Comparison of ENCODE assay signal across 8 cellular contexts in genomic region chr16:25031441-25032307, GRCh38. TPM values are rescaled to one million over a fixed set of nuclear protein-coding genes. Genes with fewer than 3 reads are reported as not detected.
DNase-seq lines count a peak whose midpoint lies in the region; ATAC-seq and TF ChIP-seq lines count a peak whose summit lies in the region.

No MANE protein-coding gene starts in this region.

- peak; percentile 90 for DNase-seq in BE2C
- DNase-seq in GM19240 (ENCODE audit: insufficient read length, low spot score), result peak; percentile 88
- DNase-seq in NCI-H524 (lab: John Stamatoyannopoulos, UW), result peak; percentile 98 to 99
- DNase-seq in activated CD4-positive, alpha-beta T cell treated with anti-CD3 and anti-CD28 coated beads for 48 hours, result peak; percentile 92
- DNase-seq in coronary artery (ENCODE audit: low spot score), result peak; percentile 97
- peak; percentile 85 to 94 for DNase-seq in left colon
- DNase-seq in stimulated activated CD4-positive, alpha-beta T cell treated with anti-CD3 and anti-CD28 coated beads, Interleukin-1b, Interleukin-23, amount 100 ng/mL, for 4 hours (ENCODE audit: low read depth in 2 of 2), result peak; percentile 71 to 80

- no peaks in the 10 kb centered on the region for H3K4me1 ChIP-seq in BE2C

- ATAC-seq in HG03457 (IDR thresholded peaks at IDR 0.05; ENCODE audit: unreplicated experiment), result peak; percentile 95
- ATAC-seq in left colon, result peak; percentile 99

- peak overlapping the region; percentile 50 to 76 for H3K27ac ChIP-seq in coronary artery

- TF ChIP-seq CTCF in BE2C (IDR thresholded peaks at IDR 0.05; ENCODE audit: low read depth, low read length) (no peak), coronary artery (IDR thresholded peaks at IDR 0.05) (no peak)

- peak overlapping the region; percentile 93 for H3K4me3 ChIP-seq in BE2C (ENCODE audit: low read depth, low read length)
- peak overlapping the region; percentile 95 for H3K4me3 ChIP-seq in coronary artery

- intact Hi-C loops in left colon (cut with DNase I, micrococcal nuclease), result no loop called here

- no peaks in the 10 kb centered on the region for H3K9me3 ChIP-seq in BE2C

- H3K27me3 ChIP-seq in BE2C, result no peaks in the 10 kb centered on the region

- no peaks in the 10 kb centered on the region for H3K36me3 ChIP-seq in BE2C

RNA-seq across cellular contexts. Expression of gene ARHGAP17, which starts 16.5 kb away (rescaled TPM):
- polyA plus RNA-seq in BE2C (2012; ENCODE audit: insufficient read depth, insufficient read length, low read depth), result 54.6 TPM
- 100 to 1,000 TPM; 107 to 129 TPM for total RNA-seq in left colon

Comparison
In these comparisons a context has a peak if more than half of its experiments do, and no peak if none do; other contexts are left out.
1. Peak in every context shown above with its lines: DNase-seq, ATAC-seq, H3K4me3 ChIP-seq and H3K27ac ChIP-seq.